In the genomic region with DNA sequence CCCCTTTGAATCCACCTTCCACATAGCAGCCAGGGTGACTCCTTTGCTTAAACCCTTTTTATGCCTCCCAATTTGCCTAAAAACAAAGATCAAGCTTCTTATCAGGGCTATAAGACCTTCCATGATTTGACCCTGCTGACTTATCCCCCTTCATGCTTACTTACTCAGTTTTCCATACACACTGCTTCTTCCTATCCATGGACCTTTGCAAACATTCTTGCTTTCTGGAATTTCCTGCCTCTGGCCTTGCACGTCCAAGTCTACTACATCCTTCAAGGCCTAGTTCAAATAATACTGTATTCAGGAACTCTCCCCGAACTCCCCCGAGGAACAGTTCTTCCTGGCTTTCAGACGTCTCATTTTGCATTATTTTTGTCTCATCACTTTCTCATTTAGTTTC, we compare ENCODE assay signal across 32 cellular contexts. TPM values are rescaled to one million over a fixed set of nuclear protein-coding genes. Genes with fewer than 3 reads are reported as not detected.
"Had no signal": no experiment of that assay in that cellular context is flagged by ENCODE, and none has a peak within 500 bp of the region (broad histone marks: within the 10 kb centered on the region; RNA-seq: fewer than 3 reads in every experiment).

No MANE protein-coding gene starts in this region.

- H3K9me3 Mint-ChIP-seq: activated CD4-positive, alpha-beta T cell treated with anti-CD3 and anti-CD28 coated beads, Interleukin-2, amount 10 ng/mL, durations not matched to agents 24 days and 14 days; activated CD8-positive, alpha-beta T cell treated with anti-CD3 and anti-CD28 coated beads for 36 hours; activated T-cell treated with anti-CD3 and anti-CD28 coated beads, Interleukin-2, amount 50 U/mL, for 72 hours; activated T-helper 17 cell treated with anti-CD3 and anti-CD28 coated beads, Interleukin-2, amount 50 U/mL, for 72 hours had no signal

- H3K4me3 ChIP-seq: cardiac muscle cell, SJCRH30, SK-N-MC had no signal

- H3K4me1 ChIP-seq: SJCRH30 had no signal

- DNase-seq: activated CD4-positive, alpha-beta T cell treated with anti-CD3 and anti-CD28 coated beads, Interleukin-2, amount 10 ng/mL, durations not matched to agents 24 days and 14 days; activated CD4-positive, alpha-beta T cell treated with anti-CD3 and anti-CD28 coated beads, Interleukin-2, amount 50 U/mL, for 4 hours; activated CD8-positive, alpha-beta T cell treated with anti-CD3 and anti-CD28 coated beads for 36 hours; activated effector memory CD4-positive, alpha-beta T cell treated with anti-CD3 and anti-CD28 coated beads, Interleukin-2, amount 50 U/mL, for 16 hours; activated naive CD4-positive, alpha-beta T cell; activated naive CD4-positive, alpha-beta T cell treated with anti-CD3 and anti-CD28 coated beads, Interleukin-2, amount 50 U/mL, for 16 hours; activated naive CD8-positive, alpha-beta T cell treated with anti-CD3 and anti-CD28 coated beads for 36 hours; activated T-cell treated with anti-CD3 and anti-CD28 coated beads, Interleukin-2, amount 50 U/mL, for 1 hour; activated T-cell treated with anti-CD3 and anti-CD28 coated beads, Interleukin-2, amount 50 U/mL, for 72 hours; amniotic stem cell; aorta; NCI-H1048; NCI-H1105 treated with DMSO at 0.1 percent for 48 hours; NCI-H1436; NCI-H1694; NCI-H1930; NCI-H2081 treated with DMSO at 0.1 percent for 48 hours; NCI-H345; NCI-H524 treated with DMSO at 0.1 percent for 48 hours; SHP77; SJCRH30; T1000 had no signal

- H3K27ac ChIP-seq: cardiac muscle cell, SJCRH30, SK-N-MC had no signal

- ATAC-seq: activated CD8-positive, alpha-beta T cell treated with anti-CD3 and anti-CD28 coated beads for 36 hours; activated T-cell treated with anti-CD3 and anti-CD28 coated beads, Interleukin-2, amount 50 U/mL, for 72 hours; activated T-helper 17 cell treated with anti-CD3 and anti-CD28 coated beads, Interleukin-2, amount 50 U/mL, for 72 hours; Panc1 had no signal

- H3K27me3 ChIP-seq: cardiac muscle cell, SJCRH30 had no signal

- H3K4me3 Mint-ChIP-seq: activated CD4-positive, alpha-beta T cell treated with anti-CD3 and anti-CD28 coated beads, Interleukin-2, amount 10 ng/mL, durations not matched to agents 24 days and 14 days; activated CD8-positive, alpha-beta T cell treated with anti-CD3 and anti-CD28 coated beads for 36 hours; activated naive CD8-positive, alpha-beta T cell treated with anti-CD3 and anti-CD28 coated beads for 36 hours; activated T-cell treated with anti-CD3 and anti-CD28 coated beads, Interleukin-2, amount 50 U/mL, for 72 hours; activated T-helper 17 cell treated with anti-CD3 and anti-CD28 coated beads, Interleukin-2, amount 50 U/mL, for 72 hours had no signal

- H3K36me3 Mint-ChIP-seq: activated naive CD8-positive, alpha-beta T cell treated with anti-CD3 and anti-CD28 coated beads for 36 hours had no signal

- H3K27me3 Mint-ChIP-seq: activated CD8-positive, alpha-beta T cell treated with anti-CD3 and anti-CD28 coated beads for 36 hours; activated naive CD8-positive, alpha-beta T cell treated with anti-CD3 and anti-CD28 coated beads for 36 hours; activated T-helper 17 cell treated with anti-CD3 and anti-CD28 coated beads, Interleukin-2, amount 50 U/mL, for 72 hours had no signal

- H3K36me3 ChIP-seq: cardiac muscle cell, SJCRH30 had no signal

- H3K27ac Mint-ChIP-seq: activated CD4-positive, alpha-beta T cell treated with anti-CD3 and anti-CD28 coated beads, Interleukin-2, amount 10 ng/mL, durations not matched to agents 24 days and 14 days; activated CD8-positive, alpha-beta T cell treated with anti-CD3 and anti-CD28 coated beads for 36 hours; activated naive CD8-positive, alpha-beta T cell treated with anti-CD3 and anti-CD28 coated beads for 36 hours; activated T-cell treated with anti-CD3 and anti-CD28 coated beads, Interleukin-2, amount 50 U/mL, for 72 hours; activated T-helper 17 cell treated with anti-CD3 and anti-CD28 coated beads, Interleukin-2, amount 50 U/mL, for 72 hours had no signal

- H3K9me3 ChIP-seq: SJCRH30 had no signal

- H3K4me1 Mint-ChIP-seq: activated CD4-positive, alpha-beta T cell treated with anti-CD3 and anti-CD28 coated beads, Interleukin-2, amount 10 ng/mL, durations not matched to agents 24 days and 14 days; activated naive CD8-positive, alpha-beta T cell treated with anti-CD3 and anti-CD28 coated beads for 36 hours; activated T-helper 17 cell treated with anti-CD3 and anti-CD28 coated beads, Interleukin-2, amount 50 U/mL, for 72 hours had no signal

RNA-seq across cellular contexts. Expression of gene FRMD7, which starts 59.6 kb away (rescaled TPM):
- total RNA-seq: activated CD4-positive, alpha-beta T cell treated with anti-CD3 and anti-CD28 coated beads, Interleukin-2, amount 10 ng/mL, durations not matched to agents 24 days and 14 days; activated CD8-positive, alpha-beta memory T cell treated with anti-CD3 and anti-CD28 coated beads for 36 hours; activated CD8-positive, alpha-beta T cell treated with anti-CD3 and anti-CD28 coated beads for 36 hours; activated naive CD8-positive, alpha-beta T cell treated with anti-CD3 and anti-CD28 coated beads for 36 hours; activated T-cell treated with anti-CD3 and anti-CD28 coated beads, Interleukin-2, amount 50 U/mL, for 72 hours; activated T-helper 17 cell treated with anti-CD3 and anti-CD28 coated beads, Interleukin-2, amount 50 U/mL, for 72 hours; cardiac muscle cell; MCF 10A; NCI-H460; RPMI7951; SJCRH30; T-helper 1 cell treated with Interleukin-12 subunit alpha and Interleukin-12 subunit beta and Interleukin-4 antibody, amounts not matched to agents 30 ng/mL and 1 ng/mL, for 36 hours; T-helper 2 cell treated with Interferon-gamma antibody and Interleukin-4, amounts not matched to agents 100 ng/mL and 5 ng/mL, for 36 hours had no signal
- polyA plus RNA-seq: cardiac muscle cell had no signal
